In genomic region chr1:27602510-27603319, GRCh38 we compare ENCODE assay signal across 9 cellular contexts. TPM values are rescaled to one million over a fixed set of nuclear protein-coding genes. Genes with fewer than 3 reads are reported as not detected.
A peak's percentile ranks its signal among the peaks of the same experiment; 100 is the strongest.
DNase-seq lines count a peak whose midpoint lies in the region; ATAC-seq and TF ChIP-seq lines count a peak whose summit lies in the region.
"Had no signal": no experiment of that assay in that cellular context is flagged by ENCODE, and none has a peak within 500 bp of the region (broad histone marks: within the 10 kb centered on the region; RNA-seq: fewer than 3 reads in every experiment).

No MANE protein-coding gene starts in this region.

- no peaks in the 10 kb centered on the region for H3K36me3 ChIP-seq in CD8-positive, alpha-beta memory T cell (ENCODE audit: insufficient read depth, low read length)
- H3K36me3 ChIP-seq in IMR-90 (ENCODE audit: control insufficient read depth, insufficient read depth, low read length) (no peaks in the 10 kb centered on the region), neural cell (ENCODE audit: insufficient read depth, low read length) (no peaks in the 10 kb centered on the region)

- TF ChIP-seq CTCF in IMR-90 (conservative IDR thresholded peaks at IDR 0.05; ENCODE audit: low read depth, low read length) (no peak), fibroblast of the aortic adventitia (IDR thresholded peaks at IDR 0.05; ENCODE audit: insufficient read depth, low read length) (no peak), neural cell (IDR thresholded peaks at IDR 0.05; ENCODE audit: poor library complexity, severe bottlenecking) (peak; percentile 45)

- CTCF ChIA-PET in CD8-positive, alpha-beta memory T cell (lab: Charles Lee): interaction anchor here (1.1 to 1.9 kb wide), 7 partner anchors 10 to 303 kb away, joined by 3 to 8 read pairs (median 4); no protein-coding TSS in a partner anchor
- CTCF ChIA-PET in IMR-90 (lab: Yijun Ruan, JAX): interaction anchor here (0.7 to 1.3 kb wide), 5 partner anchors 33 to 302 kb away, joined by 3 to 10 read pairs (median 3); no protein-coding TSS in a partner anchor

- H3K4me3 Mint-ChIP-seq in CD8-positive, alpha-beta memory T cell: peak overlapping the region; percentile 76 to 95 (median 85)
- H3K4me3 Mint-ChIP-seq in activated T-helper 1 cell treated with anti-CD3 and anti-CD28 coated beads, Interleukin-12 subunit alpha, Interleukin-12 subunit beta, Interleukin-2, Interleukin-4 antibody, amounts not matched to agents 30 ng/mL and 10 ng/mL and 1 ng/mL, durations not matched to agents 14 hours and 24 hours and 36 hours: peak overlapping the region; percentile 88

- no peaks in the 10 kb centered on the region for H3K9me2 ChIP-seq in neural cell (ENCODE audit: insufficient read depth, low read length)

- no peak for TF ChIP-seq EP300 in neural cell (conservative IDR thresholded peaks at IDR 0.05; ENCODE audit: poor library complexity, severe bottlenecking)

- peaks cover 13% of the 10 kb centered on the region for H3K9me1 ChIP-seq in IMR-90 (ENCODE audit: insufficient read depth, low read length)

- peaks cover 0 to 1% (median 0%) of the 10 kb centered on the region in 3 donors for H3K36me3 Mint-ChIP-seq in CD8-positive, alpha-beta memory T cell
- peaks cover 3% of the 10 kb centered on the region for H3K36me3 Mint-ChIP-seq in activated T-helper 1 cell treated with anti-CD3 and anti-CD28 coated beads, Interleukin-12 subunit alpha, Interleukin-12 subunit beta, Interleukin-2, Interleukin-4 antibody, amounts not matched to agents 30 ng/mL and 10 ng/mL and 1 ng/mL, durations not matched to agents 14 hours and 24 hours and 36 hours (ENCODE audit: low read depth)

- peak overlapping the region; percentile 31 to 48; a peak in 2 of 4 replicates for H4K8ac ChIP-seq in IMR-90 (ENCODE audit: low read depth in 2 of 2, low read length in 2 of 2)

- no TSS peak for BruUV-seq in IMR-90 (replicated peaks; lab: Mats Ljungman, UMichigan)

- H4K20me1 ChIP-seq in IMR-90 (ENCODE audit: insufficient read depth, low read length): peaks cover 49% of the 10 kb centered on the region
- peaks cover 50% of the 10 kb centered on the region for H4K20me1 ChIP-seq in neural cell (ENCODE audit: insufficient read depth)

- in situ Hi-C loops in IMR-90 (cut with MboI; ENCODE audit: low sequenced_read_pairs): no loop called here

- ATAC-seq in IMR-90 (ENCODE audit: low read depth) (no peak), GM18519 (IDR thresholded peaks at IDR 0.05; ENCODE audit: low FRiP score, unreplicated experiment) (no peak)

- H3K4me2 ChIP-seq in IMR-90 (ENCODE audit: low read depth, low read length) (peak overlapping the region; percentile 87), neural cell (ENCODE audit: low read length) (peak overlapping the region; percentile 91)

- no peak for TF ChIP-seq POLR2A in IMR-90 (IDR thresholded peaks at IDR 0.05; ENCODE audit: low read depth, low read length)

- H2AFZ ChIP-seq in IMR-90 (replicated peaks; ENCODE audit: low read length, poor library complexity): peak overlapping the region; percentile 85
- H2AFZ ChIP-seq in neural cell (ENCODE audit: low read depth, low read length): no peak overlapping the region

- no peaks in the 10 kb centered on the region for H3K27me3 ChIP-seq in CD8-positive, alpha-beta memory T cell (ENCODE audit: insufficient read depth, low read length, poor library complexity, severe bottlenecking)
- no peaks in the 10 kb centered on the region for H3K27me3 ChIP-seq in IMR-90 (ENCODE audit: control insufficient read depth, insufficient read depth, low read length)
- no peaks in the 10 kb centered on the region for H3K27me3 ChIP-seq in neural cell (ENCODE audit: insufficient read depth, low read depth, low read length)

- peak overlapping the region; percentile 27; the same call in 1 of the 2 replicates for H3K18ac ChIP-seq in IMR-90 (ENCODE audit: low read depth, low read length)

- peak overlapping the region; percentile 45 for H4K91ac ChIP-seq in IMR-90 (ENCODE audit: insufficient read depth, low read depth, low read length)

- no peak overlapping the region for H2BK20ac ChIP-seq in IMR-90 (ENCODE audit: low read depth, low read length)

- dilution Hi-C loops in IMR-90 (cut with HindIII; ENCODE audit: low sequenced_read_pairs, unreplicated experiment): no loop called here

- H3K9me3 ChIP-seq in CD8-positive, alpha-beta memory T cell (ENCODE audit: low read length): no peaks in the 10 kb centered on the region
- H3K9me3 ChIP-seq in IMR-90 (ENCODE audit: control insufficient read depth, insufficient read depth, low read length): no peaks in the 10 kb centered on the region
- H3K9me3 ChIP-seq in neural cell (ENCODE audit: low read length): no peaks in the 10 kb centered on the region

- TF ChIP-seq RAD21 in IMR-90 (IDR thresholded peaks at IDR 0.05; ENCODE audit: low read length) (no peak), neural cell (conservative IDR thresholded peaks at IDR 0.05) (peak; percentile 58)

- H3F3A ChIP-seq in neural cell (ENCODE audit: insufficient read depth, low read length, poor library complexity, severe bottlenecking): no peaks in the 10 kb centered on the region

- peak overlapping the region; percentile 96 for H2AK9ac ChIP-seq in IMR-90 (replicated peaks; ENCODE audit: low read depth, low read length, poor library complexity)

- H3K4me1 ChIP-seq in CD8-positive, alpha-beta memory T cell (ENCODE audit: insufficient read depth, low read length): peaks cover 56% of the 10 kb centered on the region
- H3K4me1 ChIP-seq in IMR-90 (ENCODE audit: control insufficient read depth, insufficient read depth, low read length): peaks cover 30% of the 10 kb centered on the region

- no peaks in the 10 kb centered on the region for H3K9me3 Mint-ChIP-seq in CD8-positive, alpha-beta memory T cell
- H3K9me3 Mint-ChIP-seq in activated T-helper 1 cell treated with anti-CD3 and anti-CD28 coated beads, Interleukin-12 subunit alpha, Interleukin-12 subunit beta, Interleukin-2, Interleukin-4 antibody, amounts not matched to agents 30 ng/mL and 10 ng/mL and 1 ng/mL, durations not matched to agents 14 hours and 24 hours and 36 hours: no peaks in the 10 kb centered on the region

- peak overlapping the region; percentile 63 to 94 (median 77) for H3K27ac Mint-ChIP-seq in CD8-positive, alpha-beta memory T cell
- peak overlapping the region; percentile 64 for H3K27ac Mint-ChIP-seq in activated T-helper 1 cell treated with anti-CD3 and anti-CD28 coated beads, Interleukin-12 subunit alpha, Interleukin-12 subunit beta, Interleukin-2, Interleukin-4 antibody, amounts not matched to agents 30 ng/mL and 10 ng/mL and 1 ng/mL, durations not matched to agents 14 hours and 24 hours and 36 hours

- H3K79me2 ChIP-seq in neural cell (replicated peaks; ENCODE audit: insufficient read depth, low read length): peaks cover 64% of the 10 kb centered on the region

- POLR2A ChIA-PET in CD8-positive, alpha-beta memory T cell (lab: Charles Lee): interaction anchor here (1.0 kb wide), 1 partner anchor 34 kb away, joined by 3 read pairs; no protein-coding TSS in a partner anchor
- POLR2A ChIA-PET in IMR-90 (lab: Charles Lee; ENCODE audit: unreplicated experiment): interaction anchor here (0.6 kb wide), 1 partner anchor 46 kb away, joined by 5 read pairs; no protein-coding TSS in a partner anchor

- H3K79me1 ChIP-seq in IMR-90 (ENCODE audit: low read depth in 1 of 2, low read length in 2 of 2): peaks cover 13 to 47% of the 10 kb centered on the region in 2 experiments; a peak in 3 of 4 replicates

- H3K27ac ChIP-seq in CD8-positive, alpha-beta memory T cell (ENCODE audit: low read depth, low read length): no peak overlapping the region
- peak overlapping the region; percentile 92 for H3K27ac ChIP-seq in IMR-90 (ENCODE audit: insufficient read depth, low read length)
- H3K27ac ChIP-seq in neural cell (ENCODE audit: low read length): peak overlapping the region; percentile 90

- no peak overlapping the region for H2BK120ac ChIP-seq in IMR-90 (ENCODE audit: low read depth, low read length)

- peak overlapping the region; percentile 69; the same call in 1 of the 2 replicates for H3K23ac ChIP-seq in IMR-90 (ENCODE audit: low read depth, low read length)

- no peak overlapping the region for H3K56ac ChIP-seq in IMR-90 (ENCODE audit: extremely low read depth, insufficient read depth, low read length)

- no peak overlapping the region for H4K5ac ChIP-seq in IMR-90 (ENCODE audit: low read depth, low read length)

- H3K27me3 Mint-ChIP-seq in CD8-positive, alpha-beta memory T cell: no peaks in the 10 kb centered on the region
- peaks cover 2% of the 10 kb centered on the region for H3K27me3 Mint-ChIP-seq in activated T-helper 1 cell treated with anti-CD3 and anti-CD28 coated beads, Interleukin-12 subunit alpha, Interleukin-12 subunit beta, Interleukin-2, Interleukin-4 antibody, amounts not matched to agents 30 ng/mL and 10 ng/mL and 1 ng/mL, durations not matched to agents 14 hours and 24 hours and 36 hours (ENCODE audit: insufficient read depth)

- 0% methylated on average over 7 of the region's 55 CpGs; no CpG with 5 or more reads in 1 of the 2 experiments for WGBS in IMR-90 (ENCODE audit: extremely low coverage in 2 of 2, insufficient read length in 1 of 2), 2 experiments

- intact Hi-C loops in IMR-90 (cut with micrococcal nuclease): loop anchor here (2.0 to 5.0 kb wide), 2 partner anchors 46 to 115 kb away; no protein-coding TSS in a partner anchor
- intact Hi-C loops in activated T-helper 1 cell treated with anti-CD3 and anti-CD28 coated beads, Interleukin-12 subunit alpha, Interleukin-12 subunit beta, Interleukin-2, Interleukin-4 antibody, amounts not matched to agents 30 ng/mL and 10 ng/mL and 1 ng/mL, durations not matched to agents 14 hours and 24 hours and 36 hours (cut with micrococcal nuclease): loop anchor here (5.0 kb wide), 1 partner anchor 680 kb away; the partner anchor contains the start of gene NUDC

- peaks cover 42 to 66% (median 50%) of the 10 kb centered on the region in 3 donors for H3K4me1 Mint-ChIP-seq in CD8-positive, alpha-beta memory T cell
- peaks cover 44% of the 10 kb centered on the region for H3K4me1 Mint-ChIP-seq in activated T-helper 1 cell treated with anti-CD3 and anti-CD28 coated beads, Interleukin-12 subunit alpha, Interleukin-12 subunit beta, Interleukin-2, Interleukin-4 antibody, amounts not matched to agents 30 ng/mL and 10 ng/mL and 1 ng/mL, durations not matched to agents 14 hours and 24 hours and 36 hours (ENCODE audit: low read depth)

- H3K14ac ChIP-seq in IMR-90 (replicated peaks; ENCODE audit: low read depth, low read length): peak overlapping the region; percentile 37; the same call in 1 of the 2 replicates

- no peak overlapping the region for H2BK15ac ChIP-seq in IMR-90 (ENCODE audit: low read depth, low read length)

- DNase-seq in CD8-positive, alpha-beta memory T cell: peak in 4 of 5 donors; percentile 37 to 66 (median 54)
- DNase-seq in IMR-90: peak; percentile 31
- DNase-seq in activated T-helper 1 cell treated with anti-CD3 and anti-CD28 coated beads, Interleukin-12 subunit alpha, Interleukin-12 subunit beta, Interleukin-2, Interleukin-4 antibody, amounts not matched to agents 30 ng/mL and 10 ng/mL and 1 ng/mL, durations not matched to agents 14 hours and 24 hours and 36 hours (ENCODE audit: low spot score): peak; percentile 38
- DNase-seq in fibroblast of the aortic adventitia (ENCODE audit: low read depth): no peak
- DNase-seq in SHP77 (lab: John Stamatoyannopoulos, UW): no peak
- no peak for DNase-seq in glomerular visceral epithelial cell (ENCODE audit: extremely low spot score)

- peak overlapping the region; percentile 95 for H2BK5ac ChIP-seq in IMR-90 (ENCODE audit: low read depth, low read length, poor library complexity, severe bottlenecking)

- H3K4ac ChIP-seq in IMR-90 (ENCODE audit: low read depth, low read length): peak overlapping the region; percentile 60

- H2AK5ac ChIP-seq in IMR-90 (ENCODE audit: low read depth, low read length): 0 out of 2 replicates have a peak overlapping the region, but pooled peaks have one; percentile 27

- peak overlapping the region; percentile 72 for H3K4me3 ChIP-seq in CD8-positive, alpha-beta memory T cell (ENCODE audit: low read length)
- H3K4me3 ChIP-seq in IMR-90 (ENCODE audit: insufficient read depth, low read depth, low read length) (peak overlapping the region; percentile 97), fibroblast of the aortic adventitia (ENCODE audit: low read depth, low read length) (peak overlapping the region; percentile 96), neural cell (ENCODE audit: low read length) (peak overlapping the region; percentile 97)

- H3K9ac ChIP-seq in IMR-90 (ENCODE audit: low read depth, low read length): peak overlapping the region; percentile 92
- H3K9ac ChIP-seq in neural cell (ENCODE audit: low read length): peak overlapping the region; percentile 96

RNA-seq across cellular contexts. Expression of gene AHDC1, which starts 1.2 kb away (rescaled TPM):
- 10 to 100 TPM; 11.5 TPM for total RNA-seq in CD8-positive, alpha-beta memory T cell
- 1.9 TPM for polyA plus RNA-seq in CD8-positive, alpha-beta memory T cell
- 1.7 and 2.0 TPM in 2 replicates for total RNA-seq in IMR-90 (2012; rRNA removed)
- 11.6 and 16.1 TPM in 2 replicates for polyA plus RNA-seq in IMR-90 (2012; rRNA removed)
- 4.9 and 11.5 TPM in 2 replicates for polyA plus RNA-seq in IMR-90 (2012; cell fraction: cytosol; rRNA removed)
- polyA plus RNA-seq in IMR-90 (2012; cell fraction: nucleus; rRNA removed; ENCODE audit: low replicate concordance): 25.9 and 46.8 TPM in 2 replicates
- 33.7 and 33.9 TPM in 2 replicates for total RNA-seq in activated T-helper 1 cell treated with anti-CD3 and anti-CD28 coated beads, Interleukin-12 subunit alpha, Interleukin-12 subunit beta, Interleukin-2, Interleukin-4 antibody, amounts not matched to agents 30 ng/mL and 10 ng/mL and 1 ng/mL, durations not matched to agents 14 hours and 24 hours and 36 hours
- total RNA-seq in fibroblast of the aortic adventitia (ENCODE audit: low replicate concordance): 14.6 and 19.1 TPM in 2 replicates
- polyA plus RNA-seq in neural cell: 5.3 and 18.4 TPM in 2 replicates
- polyA minus RNA-seq in neural cell: 28.0 and 30.7 TPM in 2 replicates

RNA-seq across cellular contexts. Expression of gene FGR, which starts 32.3 kb away (rescaled TPM):
- 1 to 10 TPM; 1.6 to 1.8 TPM for total RNA-seq in CD8-positive, alpha-beta memory T cell
- 49.6 TPM for polyA plus RNA-seq in CD8-positive, alpha-beta memory T cell
- total RNA-seq in IMR-90 (2012; rRNA removed) (not detected in 2 replicates), fibroblast of the aortic adventitia (ENCODE audit: low replicate concordance) (0.18 TPM in 1 of 2 replicates, not detected in the other)
- polyA plus RNA-seq in IMR-90 (2012; rRNA removed) (not detected in 2 replicates), neural cell (not detected in 2 replicates)
- polyA plus RNA-seq in IMR-90 (2012; cell fraction: cytosol; rRNA removed): not detected in 2 replicates
- 0.08 TPM in 1 of 2 replicates, not detected in the other for polyA plus RNA-seq in IMR-90 (2012; cell fraction: nucleus; rRNA removed; ENCODE audit: low replicate concordance)
- total RNA-seq in activated T-helper 1 cell treated with anti-CD3 and anti-CD28 coated beads, Interleukin-12 subunit alpha, Interleukin-12 subunit beta, Interleukin-2, Interleukin-4 antibody, amounts not matched to agents 30 ng/mL and 10 ng/mL and 1 ng/mL, durations not matched to agents 14 hours and 24 hours and 36 hours: 0.21 and 0.27 TPM in 2 replicates
- polyA minus RNA-seq in neural cell: not detected in 2 replicates
- total RNA-seq: SK-MEL-5 had no signal

Comparison
In these comparisons a context has a peak if more than half of its experiments do, and no peak if none do; other contexts are left out.
1. DNase-seq: peak in CD8-positive, alpha-beta memory T cell (4 of 5), IMR-90 (single experiment) and activated T-helper 1 cell treated with anti-CD3 and anti-CD28 coated beads, Interleukin-12 subunit alpha, Interleukin-12 subunit beta, Interleukin-2, Interleukin-4 antibody, amounts not matched to agents 30 ng/mL and 10 ng/mL and 1 ng/mL, durations not matched to agents 14 hours and 24 hours and 36 hours (single experiment); none in fibroblast of the aortic adventitia (single experiment), SHP77 (0 of 2) and glomerular visceral epithelial cell (single experiment).
2. Peak in every context shown above with its lines, with median percentiles within 50 percentile points of each other: H3K4me3 ChIP-seq.